ENCODE assay signal across 4 cellular contexts in the genomic region with DNA sequence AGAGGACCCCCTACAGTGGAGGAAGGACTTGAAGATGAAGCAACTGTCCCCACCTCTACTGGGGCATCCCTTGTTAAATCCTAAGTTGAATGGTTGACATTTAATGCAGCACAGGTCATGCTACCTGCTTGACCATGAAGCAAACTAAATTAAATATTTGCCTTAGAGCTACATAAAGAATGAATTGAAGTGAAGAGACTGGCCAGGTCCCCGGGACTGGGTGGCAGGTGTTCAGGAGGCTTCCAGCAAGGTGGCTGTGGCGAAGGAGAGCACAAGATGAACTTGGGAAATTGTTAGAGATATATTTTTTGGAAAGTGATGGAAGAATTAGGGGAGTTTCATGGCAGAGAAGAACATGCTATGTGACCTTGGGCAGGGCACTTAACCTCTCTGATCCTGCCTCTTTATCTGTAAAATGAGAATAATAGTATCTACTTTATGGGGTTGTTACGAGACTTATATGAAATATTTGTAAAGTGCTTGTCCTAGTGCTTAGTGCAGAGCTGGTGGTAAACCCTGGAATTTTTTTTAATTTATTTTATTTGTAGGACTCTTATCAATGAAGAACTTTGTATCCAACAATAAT.
A peak's percentile ranks its signal among the peaks of the same experiment; 100 is the strongest.
TF ChIP-seq lines count a peak whose summit lies in the region.

No MANE protein-coding gene starts in this region.

TF ChIP-seq in SK-N-SH, 30 proteins besides CTCF, POLR2A, EP300 and RAD21:
- TF ChIP-seq MEF2A (IDR thresholded peaks at IDR 0.05; ENCODE audit: borderline replicate concordance, low read depth): no peak
- TF ChIP-seq CHD2 (IDR thresholded peaks at IDR 0.05; ENCODE audit: low read length, partially characterized antibody): no peak
- TF ChIP-seq EZH2phosphoT487 (IDR thresholded peaks at IDR 0.05; ENCODE audit: borderline replicate concordance, low read depth): no peak
- TF ChIP-seq FOXJ3 (CRISPR knock-in tag; IDR thresholded peaks at IDR 0.05): no peak
- TF ChIP-seq, protein P1, sequence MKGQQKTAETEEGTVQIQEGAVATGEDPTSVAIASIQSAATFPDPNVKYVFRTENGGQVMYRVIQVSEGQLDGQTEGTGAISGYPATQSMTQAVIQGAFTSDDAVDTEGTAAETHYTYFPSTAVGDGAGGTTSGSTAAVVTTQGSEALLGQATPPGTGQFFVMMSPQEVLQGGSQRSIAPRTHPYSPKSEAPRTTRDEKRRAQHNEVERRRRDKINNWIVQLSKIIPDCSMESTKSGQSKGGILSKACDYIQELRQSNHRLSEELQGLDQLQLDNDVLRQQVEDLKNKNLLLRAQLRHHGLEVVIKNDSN (IDR thresholded peaks at IDR 0.05; ENCODE audit: borderline replicate concordance, low read depth): no peak
- TF ChIP-seq RXRA (IDR thresholded peaks at IDR 0.05; ENCODE audit: borderline replicate concordance, low read depth): no peak
- TF ChIP-seq JUND (IDR thresholded peaks at IDR 0.05): no peak
- TF ChIP-seq SIN3A (IDR thresholded peaks at IDR 0.05; ENCODE audit: borderline replicate concordance, low read depth, low read length): no peak
- TF ChIP-seq RFX5 (IDR thresholded peaks at IDR 0.05; ENCODE audit: low read length): no peak
- no peak for TF ChIP-seq NFIC (IDR thresholded peaks at IDR 0.05; ENCODE audit: borderline replicate concordance)
- no peak for TF ChIP-seq FOSL2 (IDR thresholded peaks at IDR 0.05; ENCODE audit: borderline replicate concordance, low read depth)
- TF ChIP-seq, protein P2, sequence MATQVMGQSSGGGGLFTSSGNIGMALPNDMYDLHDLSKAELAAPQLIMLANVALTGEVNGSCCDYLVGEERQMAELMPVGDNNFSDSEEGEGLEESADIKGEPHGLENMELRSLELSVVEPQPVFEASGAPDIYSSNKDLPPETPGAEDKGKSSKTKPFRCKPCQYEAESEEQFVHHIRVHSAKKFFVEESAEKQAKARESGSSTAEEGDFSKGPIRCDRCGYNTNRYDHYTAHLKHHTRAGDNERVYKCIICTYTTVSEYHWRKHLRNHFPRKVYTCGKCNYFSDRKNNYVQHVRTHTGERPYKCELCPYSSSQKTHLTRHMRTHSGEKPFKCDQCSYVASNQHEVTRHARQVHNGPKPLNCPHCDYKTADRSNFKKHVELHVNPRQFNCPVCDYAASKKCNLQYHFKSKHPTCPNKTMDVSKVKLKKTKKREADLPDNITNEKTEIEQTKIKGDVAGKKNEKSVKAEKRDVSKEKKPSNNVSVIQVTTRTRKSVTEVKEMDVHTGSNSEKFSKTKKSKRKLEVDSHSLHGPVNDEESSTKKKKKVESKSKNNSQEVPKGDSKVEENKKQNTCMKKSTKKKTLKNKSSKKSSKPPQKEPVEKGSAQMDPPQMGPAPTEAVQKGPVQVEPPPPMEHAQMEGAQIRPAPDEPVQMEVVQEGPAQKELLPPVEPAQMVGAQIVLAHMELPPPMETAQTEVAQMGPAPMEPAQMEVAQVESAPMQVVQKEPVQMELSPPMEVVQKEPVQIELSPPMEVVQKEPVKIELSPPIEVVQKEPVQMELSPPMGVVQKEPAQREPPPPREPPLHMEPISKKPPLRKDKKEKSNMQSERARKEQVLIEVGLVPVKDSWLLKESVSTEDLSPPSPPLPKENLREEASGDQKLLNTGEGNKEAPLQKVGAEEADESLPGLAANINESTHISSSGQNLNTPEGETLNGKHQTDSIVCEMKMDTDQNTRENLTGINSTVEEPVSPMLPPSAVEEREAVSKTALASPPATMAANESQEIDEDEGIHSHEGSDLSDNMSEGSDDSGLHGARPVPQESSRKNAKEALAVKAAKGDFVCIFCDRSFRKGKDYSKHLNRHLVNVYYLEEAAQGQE (IDR thresholded peaks at IDR 0.05; ENCODE audit: low read depth, low read length): no peak

TF ChIP-seq in SK-N-SH treated with all-trans-retinoic acid at 6 μM for 48 hours, 23 proteins besides CTCF, POLR2A, EP300 and RAD21 (continues in another document):
- no peak for TF ChIP-seq TOX (CRISPR knock-in tag; IDR thresholded peaks at IDR 0.05; ENCODE audit: borderline replicate concordance)
- TF ChIP-seq, protein P3, sequence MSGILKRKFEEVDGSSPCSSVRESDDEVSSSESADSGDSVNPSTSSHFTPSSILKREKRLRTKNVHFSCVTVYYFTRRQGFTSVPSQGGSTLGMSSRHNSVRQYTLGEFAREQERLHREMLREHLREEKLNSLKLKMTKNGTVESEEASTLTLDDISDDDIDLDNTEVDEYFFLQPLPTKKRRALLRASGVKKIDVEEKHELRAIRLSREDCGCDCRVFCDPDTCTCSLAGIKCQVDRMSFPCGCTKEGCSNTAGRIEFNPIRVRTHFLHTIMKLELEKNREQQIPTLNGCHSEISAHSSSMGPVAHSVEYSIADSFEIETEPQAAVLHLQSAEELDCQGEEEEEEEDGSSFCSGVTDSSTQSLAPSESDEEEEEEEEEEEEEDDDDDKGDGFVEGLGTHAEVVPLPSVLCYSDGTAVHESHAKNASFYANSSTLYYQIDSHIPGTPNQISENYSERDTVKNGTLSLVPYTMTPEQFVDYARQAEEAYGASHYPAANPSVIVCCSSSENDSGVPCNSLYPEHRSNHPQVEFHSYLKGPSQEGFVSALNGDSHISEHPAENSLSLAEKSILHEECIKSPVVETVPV (CRISPR knock-in tag; IDR thresholded peaks at IDR 0.05): no peak
- TF ChIP-seq ZFP3 (CRISPR knock-in tag; IDR thresholded peaks at IDR 0.05): no peak
- TF ChIP-seq PPARA (CRISPR knock-in tag; IDR thresholded peaks at IDR 0.05; ENCODE audit: borderline replicate concordance): no peak
- TF ChIP-seq TCF4 (CRISPR knock-in tag; IDR thresholded peaks at IDR 0.05; ENCODE audit: borderline replicate concordance): no peak
- TF ChIP-seq ARNTL (CRISPR knock-in tag; IDR thresholded peaks at IDR 0.05; ENCODE audit: borderline replicate concordance, low read depth): no peak
- TF ChIP-seq OSR1 (CRISPR knock-in tag; IDR thresholded peaks at IDR 0.05): no peak
- no peak for TF ChIP-seq SNAI2 (CRISPR knock-in tag; IDR thresholded peaks at IDR 0.05)
- no peak for TF ChIP-seq ZNF8 (CRISPR knock-in tag; IDR thresholded peaks at IDR 0.05)
- TF ChIP-seq ZC3H10 (CRISPR knock-in tag; IDR thresholded peaks at IDR 0.05): no peak
- TF ChIP-seq BACH2 (CRISPR knock-in tag; IDR thresholded peaks at IDR 0.05; ENCODE audit: borderline replicate concordance): no peak
- no peak for TF ChIP-seq ZNF565 (CRISPR knock-in tag; conservative IDR thresholded peaks at IDR 0.05; ENCODE audit: low read depth)

TF ChIP-seq in IMR-90, 13 proteins besides CTCF, POLR2A, EP300 and RAD21:
- no peak for TF ChIP-seq CHD1 (IDR thresholded peaks at IDR 0.05; ENCODE audit: low read depth, low read length)
- no peak for TF ChIP-seq BHLHE40 (IDR thresholded peaks at IDR 0.05; ENCODE audit: low read depth, low read length)

TF ChIP-seq in K562, 482 proteins besides CTCF, POLR2A, EP300 and RAD21:
- no peak for TF ChIP-seq BCL6 (CRISPR knock-in tag; IDR thresholded peaks at IDR 0.05)
- TF ChIP-seq MAZ (CRISPR knock-in tag; conservative IDR thresholded peaks at IDR 0.05 in 1 of 2, IDR thresholded peaks at IDR 0.05 in 1 of 2): no peak
- TF ChIP-seq RBM25 (IDR thresholded peaks at IDR 0.05; ENCODE audit: low read depth, low read length, severe bottlenecking): peak; percentile 64
- TF ChIP-seq ZFP36 (IDR thresholded peaks at IDR 0.05; ENCODE audit: low read depth, low read length, partially characterized antibody): peak; percentile 45
